Comparison of ENCODE assay signal across 1 cellular context in the genomic region with DNA sequence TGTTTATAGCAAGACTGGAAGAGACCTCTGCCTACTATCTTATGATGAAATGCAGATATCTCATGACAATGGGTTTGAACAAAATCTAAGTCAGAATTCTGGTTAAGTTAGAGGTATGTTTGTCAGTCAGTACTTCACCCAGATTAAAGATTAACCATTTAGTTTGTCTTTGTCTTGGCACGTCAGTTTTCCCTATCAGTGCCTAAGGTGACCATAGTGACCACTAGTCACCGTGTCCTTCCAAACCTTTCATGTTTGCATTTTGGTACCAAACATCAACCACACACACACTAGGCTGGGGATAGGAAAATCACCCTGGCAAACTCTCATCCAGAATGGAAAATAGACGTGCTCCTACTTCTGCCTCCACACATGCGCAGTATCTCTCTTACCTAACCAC.
TF ChIP-seq lines count a peak whose summit lies in the region.

No MANE protein-coding gene starts in this region.

TF ChIP-seq in HepG2, 621 proteins besides CTCF, POLR2A, EP300 and RAD21 (continued from another document):
- TF ChIP-seq, protein P1, sequence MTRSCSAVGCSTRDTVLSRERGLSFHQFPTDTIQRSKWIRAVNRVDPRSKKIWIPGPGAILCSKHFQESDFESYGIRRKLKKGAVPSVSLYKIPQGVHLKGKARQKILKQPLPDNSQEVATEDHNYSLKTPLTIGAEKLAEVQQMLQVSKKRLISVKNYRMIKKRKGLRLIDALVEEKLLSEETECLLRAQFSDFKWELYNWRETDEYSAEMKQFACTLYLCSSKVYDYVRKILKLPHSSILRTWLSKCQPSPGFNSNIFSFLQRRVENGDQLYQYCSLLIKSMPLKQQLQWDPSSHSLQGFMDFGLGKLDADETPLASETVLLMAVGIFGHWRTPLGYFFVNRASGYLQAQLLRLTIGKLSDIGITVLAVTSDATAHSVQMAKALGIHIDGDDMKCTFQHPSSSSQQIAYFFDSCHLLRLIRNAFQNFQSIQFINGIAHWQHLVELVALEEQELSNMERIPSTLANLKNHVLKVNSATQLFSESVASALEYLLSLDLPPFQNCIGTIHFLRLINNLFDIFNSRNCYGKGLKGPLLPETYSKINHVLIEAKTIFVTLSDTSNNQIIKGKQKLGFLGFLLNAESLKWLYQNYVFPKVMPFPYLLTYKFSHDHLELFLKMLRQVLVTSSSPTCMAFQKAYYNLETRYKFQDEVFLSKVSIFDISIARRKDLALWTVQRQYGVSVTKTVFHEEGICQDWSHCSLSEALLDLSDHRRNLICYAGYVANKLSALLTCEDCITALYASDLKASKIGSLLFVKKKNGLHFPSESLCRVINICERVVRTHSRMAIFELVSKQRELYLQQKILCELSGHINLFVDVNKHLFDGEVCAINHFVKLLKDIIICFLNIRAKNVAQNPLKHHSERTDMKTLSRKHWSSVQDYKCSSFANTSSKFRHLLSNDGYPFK (CRISPR knock-in tag; IDR thresholded peaks at IDR 0.05; ENCODE audit: borderline replicate concordance), result no peak
- TF ChIP-seq, protein P2, sequence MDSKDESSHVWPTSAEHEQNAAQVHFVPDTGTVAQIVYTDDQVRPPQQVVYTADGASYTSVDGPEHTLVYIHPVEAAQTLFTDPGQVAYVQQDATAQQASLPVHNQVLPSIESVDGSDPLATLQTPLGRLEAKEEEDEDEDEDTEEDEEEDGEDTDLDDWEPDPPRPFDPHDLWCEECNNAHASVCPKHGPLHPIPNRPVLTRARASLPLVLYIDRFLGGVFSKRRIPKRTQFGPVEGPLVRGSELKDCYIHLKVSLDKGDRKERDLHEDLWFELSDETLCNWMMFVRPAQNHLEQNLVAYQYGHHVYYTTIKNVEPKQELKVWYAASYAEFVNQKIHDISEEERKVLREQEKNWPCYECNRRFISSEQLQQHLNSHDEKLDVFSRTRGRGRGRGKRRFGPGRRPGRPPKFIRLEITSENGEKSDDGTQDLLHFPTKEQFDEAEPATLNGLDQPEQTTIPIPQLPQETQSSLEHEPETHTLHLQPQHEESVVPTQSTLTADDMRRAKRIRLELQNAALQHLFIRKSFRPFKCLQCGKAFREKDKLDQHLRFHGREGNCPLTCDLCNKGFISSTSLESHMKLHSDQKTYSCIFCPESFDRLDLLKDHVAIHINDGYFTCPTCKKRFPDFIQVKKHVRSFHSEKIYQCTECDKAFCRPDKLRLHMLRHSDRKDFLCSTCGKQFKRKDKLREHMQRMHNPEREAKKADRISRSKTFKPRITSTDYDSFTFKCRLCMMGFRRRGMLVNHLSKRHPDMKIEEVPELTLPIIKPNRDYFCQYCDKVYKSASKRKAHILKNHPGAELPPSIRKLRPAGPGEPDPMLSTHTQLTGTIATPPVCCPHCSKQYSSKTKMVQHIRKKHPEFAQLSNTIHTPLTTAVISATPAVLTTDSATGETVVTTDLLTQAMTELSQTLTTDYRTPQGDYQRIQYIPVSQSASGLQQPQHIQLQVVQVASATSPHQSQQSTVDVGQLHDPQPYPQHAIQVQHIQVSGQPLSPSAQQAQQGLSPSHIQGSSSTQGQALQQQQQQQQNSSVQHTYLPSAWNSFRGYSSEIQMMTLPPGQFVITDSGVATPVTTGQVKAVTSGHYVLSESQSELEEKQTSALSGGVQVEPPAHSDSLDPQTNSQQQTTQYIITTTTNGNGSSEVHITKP (CRISPR knock-in tag; IDR thresholded peaks at IDR 0.05; ENCODE audit: low read depth), result no peak
- TF ChIP-seq MED1 (CRISPR knock-in tag; IDR thresholded peaks at IDR 0.05) (0 out of 2 replicates have a peak, but pooled peaks have one; percentile 33), ZNF331 (CRISPR knock-in tag; IDR thresholded peaks at IDR 0.05) (0 out of 2 replicates have a peak, but pooled peaks have one; percentile 32), HIVEP1 (CRISPR knock-in tag; IDR thresholded peaks at IDR 0.05) (no peak), GLI4 (CRISPR knock-in tag; IDR thresholded peaks at IDR 0.05; ENCODE audit: borderline replicate concordance) (no peak), SOX5 (CRISPR knock-in tag; IDR thresholded peaks at IDR 0.05; ENCODE audit: borderline replicate concordance) (peak; percentile 50; the same call in 1 of the 2 replicates), GATAD2A (CRISPR knock-in tag; IDR thresholded peaks at IDR 0.05) (peak; percentile 70), CREB1 (IDR thresholded peaks at IDR 0.05) (no peak), CREB1 (CRISPR knock-in tag; IDR thresholded peaks at IDR 0.05) (0 out of 2 replicates have a peak, but pooled peaks have one; percentile 33), POLR2AphosphoS5 (IDR thresholded peaks at IDR 0.05; ENCODE audit: low read depth, low read length) (peak; percentile 26; the same call in 1 of the 2 replicates), TEAD3 (CRISPR knock-in tag; optimal IDR thresholded peaks at IDR 0.05; ENCODE audit: borderline replicate concordance) (peak; percentile 64), ZNF552 (CRISPR knock-in tag; IDR thresholded peaks at IDR 0.05; ENCODE audit: borderline replicate concordance) (no peak), SOX6 (IDR thresholded peaks at IDR 0.05) (no peak), SOX6 (CRISPR knock-in tag; IDR thresholded peaks at IDR 0.05) (peak; percentile 79), ZNF652 (CRISPR knock-in tag; IDR thresholded peaks at IDR 0.05; ENCODE audit: borderline replicate concordance, low read depth) (peak; percentile 54; the same call in 1 of the 2 replicates)
- TF ChIP-seq, protein P3, sequence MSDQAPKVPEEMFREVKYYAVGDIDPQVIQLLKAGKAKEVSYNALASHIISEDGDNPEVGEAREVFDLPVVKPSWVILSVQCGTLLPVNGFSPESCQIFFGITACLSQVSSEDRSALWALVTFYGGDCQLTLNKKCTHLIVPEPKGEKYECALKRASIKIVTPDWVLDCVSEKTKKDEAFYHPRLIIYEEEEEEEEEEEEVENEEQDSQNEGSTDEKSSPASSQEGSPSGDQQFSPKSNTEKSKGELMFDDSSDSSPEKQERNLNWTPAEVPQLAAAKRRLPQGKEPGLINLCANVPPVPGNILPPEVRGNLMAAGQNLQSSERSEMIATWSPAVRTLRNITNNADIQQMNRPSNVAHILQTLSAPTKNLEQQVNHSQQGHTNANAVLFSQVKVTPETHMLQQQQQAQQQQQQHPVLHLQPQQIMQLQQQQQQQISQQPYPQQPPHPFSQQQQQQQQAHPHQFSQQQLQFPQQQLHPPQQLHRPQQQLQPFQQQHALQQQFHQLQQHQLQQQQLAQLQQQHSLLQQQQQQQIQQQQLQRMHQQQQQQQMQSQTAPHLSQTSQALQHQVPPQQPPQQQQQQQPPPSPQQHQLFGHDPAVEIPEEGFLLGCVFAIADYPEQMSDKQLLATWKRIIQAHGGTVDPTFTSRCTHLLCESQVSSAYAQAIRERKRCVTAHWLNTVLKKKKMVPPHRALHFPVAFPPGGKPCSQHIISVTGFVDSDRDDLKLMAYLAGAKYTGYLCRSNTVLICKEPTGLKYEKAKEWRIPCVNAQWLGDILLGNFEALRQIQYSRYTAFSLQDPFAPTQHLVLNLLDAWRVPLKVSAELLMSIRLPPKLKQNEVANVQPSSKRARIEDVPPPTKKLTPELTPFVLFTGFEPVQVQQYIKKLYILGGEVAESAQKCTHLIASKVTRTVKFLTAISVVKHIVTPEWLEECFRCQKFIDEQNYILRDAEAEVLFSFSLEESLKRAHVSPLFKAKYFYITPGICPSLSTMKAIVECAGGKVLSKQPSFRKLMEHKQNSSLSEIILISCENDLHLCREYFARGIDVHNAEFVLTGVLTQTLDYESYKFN (CRISPR knock-in tag; conservative IDR thresholded peaks at IDR 0.05), result peak; percentile 53
